ENCODE assay signal across 15 cellular contexts in genomic region chr15:49843725-49844124, GRCh38.
"Had no signal": no experiment of that assay in that cellular context is flagged by ENCODE, and none has a peak within 500 bp of the region (broad histone marks: within the 10 kb centered on the region; RNA-seq: fewer than 3 reads in every experiment).

No MANE protein-coding gene starts in this region.

- H2AFZ ChIP-seq: parathyroid adenoma had no signal

- H3K36me3 ChIP-seq: breast epithelium, transverse colon had no signal

- H3K4me1 ChIP-seq: breast epithelium, left lung, parathyroid adenoma had no signal

- FAIRE-seq: keratinocyte had no signal

- H3K27me3 ChIP-seq: breast epithelium, dorsolateral prefrontal cortex, left lung, neutrophil, transverse colon had no signal

- H3K9me3 ChIP-seq: neutrophil, transverse colon had no signal

- DNase-seq: activated CD4-positive, alpha-beta T cell treated with anti-CD3 and anti-CD28 coated beads, Interleukin-2, amount 50 U/mL, for 1 hour; activated CD8-positive, alpha-beta memory T cell treated with anti-CD3 and anti-CD28 coated beads for 24 hours; activated naive CD8-positive, alpha-beta T cell treated with anti-CD3 and anti-CD28 coated beads, Interleukin-2, amount 10 ng/mL, durations not matched to agents 7 days and 5 days; dorsolateral prefrontal cortex; endodermal cell; hippocampal formation; natural killer cell; stimulated activated CD4-positive, alpha-beta T cell treated with anti-CD3 and anti-CD28 coated beads, Interleukin-2, amount 100 ng/mL, for 48 hours; stimulated activated naive CD4-positive, alpha-beta T cell had no signal

- H3K9ac ChIP-seq: parathyroid adenoma had no signal

- ATAC-seq: left lung, natural killer cell had no signal

- H3K4me3 ChIP-seq: breast epithelium, dorsolateral prefrontal cortex, left lung, transverse colon had no signal

- H3K79me2 ChIP-seq: parathyroid adenoma had no signal

- H3K27ac ChIP-seq: breast epithelium, dorsolateral prefrontal cortex, left lung, neutrophil, parathyroid adenoma had no signal
